ENCODE assay signal across 1 cellular context in genomic region chr10:110429301-110429700, GRCh38.
TF ChIP-seq lines count a peak whose summit lies in the region.

No MANE protein-coding gene starts in this region.

TF ChIP-seq in K562, 482 proteins besides CTCF, POLR2A, EP300 and RAD21 (continued from another document):
- 0 out of 2 replicates have a peak, but pooled peaks have one; percentile 20 for TF ChIP-seq ARID1B (IDR thresholded peaks at IDR 0.05)
- TF ChIP-seq ZNF134 (CRISPR knock-in tag; conservative IDR thresholded peaks at IDR 0.05) = no peak
- no peak for TF ChIP-seq THRA (IDR thresholded peaks at IDR 0.05)
- no peak for TF ChIP-seq SMAD2 (IDR thresholded peaks at IDR 0.05; ENCODE audit: low read depth, low read length)
TF ChIP-seq in K562: peak in this region for 4.
